In genomic region chr1:169485427-169486280, GRCh38 we compare ENCODE assay signal across 1 cellular context.
A peak's percentile ranks its signal among the peaks of the same experiment; 100 is the strongest.
TF ChIP-seq lines count a peak whose summit lies in the region.

SLC19A2 (minus strand) TSS chr1:169485944; CDS start chr1:169485766, 178 bp downstream.

TF ChIP-seq in WTC11, 78 proteins besides CTCF, POLR2A, EP300 and RAD21 (continued from another document and continues in another):
- TF ChIP-seq ZNF219 (CRISPR knock-in tag; IDR thresholded peaks at IDR 0.05; ENCODE audit: borderline replicate concordance) (0 out of 2 replicates have a peak, but pooled peaks have one; percentile 32), ZNF317 (CRISPR knock-in tag; IDR thresholded peaks at IDR 0.05; ENCODE audit: borderline replicate concordance, low read depth) (no peak), TEAD4 (CRISPR knock-in tag; IDR thresholded peaks at IDR 0.05) (no peak), FOXP1 (CRISPR knock-in tag; IDR thresholded peaks at IDR 0.05; ENCODE audit: borderline replicate concordance) (peak; percentile 62; the same call in 1 of the 2 replicates), RELA (CRISPR knock-in tag; IDR thresholded peaks at IDR 0.05; ENCODE audit: borderline replicate concordance) (0 out of 2 replicates have a peak, but pooled peaks have one; percentile 51), ATF2 (CRISPR knock-in tag; IDR thresholded peaks at IDR 0.05; ENCODE audit: borderline replicate concordance, low read depth) (no peak), NFYB (CRISPR knock-in tag; conservative IDR thresholded peaks at IDR 0.05; ENCODE audit: low read depth) (peak; percentile 75), ZSCAN18 (CRISPR knock-in tag; IDR thresholded peaks at IDR 0.05) (no peak), ZNF281 (CRISPR knock-in tag; IDR thresholded peaks at IDR 0.05) (no peak), JAZF1 (CRISPR knock-in tag; IDR thresholded peaks at IDR 0.05) (no peak), E2F5 (CRISPR knock-in tag; IDR thresholded peaks at IDR 0.05) (peak; percentile 44; the same call in 1 of the 2 replicates), FOXJ3 (CRISPR knock-in tag; IDR thresholded peaks at IDR 0.05; ENCODE audit: borderline replicate concordance) (no peak), NFATC4 (CRISPR knock-in tag; IDR thresholded peaks at IDR 0.05) (no peak), PREB (CRISPR knock-in tag; IDR thresholded peaks at IDR 0.05; ENCODE audit: borderline replicate concordance) (0 out of 2 replicates have a peak, but pooled peaks have one; percentile 67), MAX (CRISPR knock-in tag; IDR thresholded peaks at IDR 0.05) (peak; percentile 92), CREM (CRISPR knock-in tag; IDR thresholded peaks at IDR 0.05) (peak; percentile 71), SMAD3 (CRISPR knock-in tag; IDR thresholded peaks at IDR 0.05; ENCODE audit: borderline replicate concordance) (0 out of 2 replicates have a peak, but pooled peaks have one; percentile 60), ZNF512 (CRISPR knock-in tag; IDR thresholded peaks at IDR 0.05; ENCODE audit: borderline replicate concordance) (no peak), NR2C2 (CRISPR knock-in tag; IDR thresholded peaks at IDR 0.05) (no peak), ZNF423 (CRISPR knock-in tag; IDR thresholded peaks at IDR 0.05) (no peak), SP1 (CRISPR knock-in tag; conservative IDR thresholded peaks at IDR 0.05) (peak; percentile 54), MLX (CRISPR knock-in tag; IDR thresholded peaks at IDR 0.05) (no peak), E2F1 (CRISPR knock-in tag; IDR thresholded peaks at IDR 0.05) (no peak), ETV6 (CRISPR knock-in tag; IDR thresholded peaks at IDR 0.05) (peak; percentile 84), PRRX2 (CRISPR knock-in tag; IDR thresholded peaks at IDR 0.05) (no peak), STAT6 (CRISPR knock-in tag; conservative IDR thresholded peaks at IDR 0.05; ENCODE audit: low read depth) (no peak), E2F4 (CRISPR knock-in tag; IDR thresholded peaks at IDR 0.05; ENCODE audit: borderline replicate concordance, low read depth) (no peak), MYBL2 (CRISPR knock-in tag; IDR thresholded peaks at IDR 0.05) (peak; percentile 54; the same call in 1 of the 2 replicates), ZBTB21 (CRISPR knock-in tag; IDR thresholded peaks at IDR 0.05; ENCODE audit: borderline replicate concordance) (no peak), PRDM15 (CRISPR knock-in tag; IDR thresholded peaks at IDR 0.05) (no peak), ZNF232 (CRISPR knock-in tag; IDR thresholded peaks at IDR 0.05) (peak; percentile 89), ESRRA (CRISPR knock-in tag; IDR thresholded peaks at IDR 0.05; ENCODE audit: borderline replicate concordance) (peak; percentile 82), ATF6 (CRISPR knock-in tag; IDR thresholded peaks at IDR 0.05) (no peak), TCF7 (CRISPR knock-in tag; IDR thresholded peaks at IDR 0.05; ENCODE audit: low read depth) (no peak)
